ENCODE assay signal across 1 cellular context in genomic region chr16:678858-679807, GRCh38.
A peak's percentile ranks its signal among the peaks of the same experiment; 100 is the strongest.
TF ChIP-seq lines count a peak whose summit lies in the region.

No MANE protein-coding gene starts in this region.

TF ChIP-seq in K562, 482 proteins besides CTCF, POLR2A, EP300 and RAD21 (continued from another document and continues in another):
- TF ChIP-seq ZNF609 (CRISPR knock-in tag; IDR thresholded peaks at IDR 0.05; ENCODE audit: borderline replicate concordance) (no peak), L3MBTL2 (IDR thresholded peaks at IDR 0.05) (peak; percentile 33; the same call in 1 of the 2 replicates), CEBPB (tag; IDR thresholded peaks at IDR 0.05) (no peak), CREM (IDR thresholded peaks at IDR 0.05; ENCODE audit: low read depth) (no peak), ELF2 (CRISPR knock-in tag; IDR thresholded peaks at IDR 0.05) (no peak), CHD2 (IDR thresholded peaks at IDR 0.05; ENCODE audit: low read depth, low read length) (no peak), MYBL2 (IDR thresholded peaks at IDR 0.05; ENCODE audit: low read depth) (no peak), MYBL2 (CRISPR knock-in tag; IDR thresholded peaks at IDR 0.05; ENCODE audit: borderline replicate concordance) (no peak), JUN (IDR thresholded peaks at IDR 0.05; ENCODE audit: borderline replicate concordance, low read depth, low read length) (peak; percentile 15; the same call in 1 of the 2 replicates), JUN (CRISPR knock-in tag; IDR thresholded peaks at IDR 0.05; ENCODE audit: borderline replicate concordance) (no peak), ZNF23 (CRISPR knock-in tag; IDR thresholded peaks at IDR 0.05) (no peak), E2F5 (CRISPR knock-in tag; IDR thresholded peaks at IDR 0.05) (no peak), HNRNPK (IDR thresholded peaks at IDR 0.05; ENCODE audit: low read depth, low read length, poor library complexity, severe bottlenecking) (no peak), CREB3L1 (IDR thresholded peaks at IDR 0.05; ENCODE audit: borderline replicate concordance, low read depth) (no peak; the same call in 1 of the 2 replicates), DLX4 (CRISPR knock-in tag; IDR thresholded peaks at IDR 0.05) (no peak), RBBP5 (IDR thresholded peaks at IDR 0.05; ENCODE audit: borderline replicate concordance, insufficient read depth, low read length, poor library complexity, severe bottlenecking) (no peak), MECOM (CRISPR knock-in tag; IDR thresholded peaks at IDR 0.05) (no peak), ZFP36 (IDR thresholded peaks at IDR 0.05; ENCODE audit: low read depth, low read length, partially characterized antibody) (no peak), BRF1 (IDR thresholded peaks at IDR 0.05; ENCODE audit: borderline replicate concordance, extremely low read depth, insufficient read length) (no peak), KLF1 (tag; IDR thresholded peaks at IDR 0.05) (no peak), MAX (CRISPR knock-in tag; IDR thresholded peaks at IDR 0.05) (no peak), RCOR1 (IDR thresholded peaks at IDR 0.05; ENCODE audit: borderline replicate concordance in 1 of 2, low read depth in 2 of 2, low read length in 2 of 2) (no peak), HNRNPUL1 (IDR thresholded peaks at IDR 0.05; ENCODE audit: low read length) (no peak), SNAPC5 (CRISPR knock-in tag; IDR thresholded peaks at IDR 0.05) (no peak), MAFF (IDR thresholded peaks at IDR 0.05; ENCODE audit: low read length) (no peak), ZBTB26 (CRISPR knock-in tag; IDR thresholded peaks at IDR 0.05) (no peak), ZNF444 (CRISPR knock-in tag; IDR thresholded peaks at IDR 0.05) (no peak), POLR2AphosphoS5 (IDR thresholded peaks at IDR 0.05; ENCODE audit: control insufficient read depth, insufficient read depth, low read depth, low read length) (peak; percentile 37; the same call in 1 of the 2 replicates), ZNF436 (CRISPR knock-in tag; IDR thresholded peaks at IDR 0.05) (no peak), ZNF592 (IDR thresholded peaks at IDR 0.05) (no peak), CHD1 (IDR thresholded peaks at IDR 0.05; ENCODE audit: low read length) (peak; percentile 92), ZSCAN32 (CRISPR knock-in tag; IDR thresholded peaks at IDR 0.05) (no peak), BACH1 (tag; IDR thresholded peaks at IDR 0.05) (no peak), ZBTB7A (IDR thresholded peaks at IDR 0.05; ENCODE audit: borderline replicate concordance, control insufficient read depth, low read depth, low read length) (peak; percentile 80; the same call in 1 of the 2 replicates), ZZZ3 (IDR thresholded peaks at IDR 0.05) (no peak), E2F6 (IDR thresholded peaks at IDR 0.05; ENCODE audit: borderline replicate concordance in 1 of 2, extremely low read depth in 1 of 2, insufficient read depth in 1 of 2, insufficient read length in 1 of 2, low read depth in 1 of 2, low read length in 1 of 2, poor library complexity in 1 of 2, severe bottlenecking in 1 of 2) (peak; percentile 27 to 56), RBM14 (IDR thresholded peaks at IDR 0.05; ENCODE audit: borderline replicate concordance, insufficient read depth, low read depth, low read length) (no peak), NFIC (IDR thresholded peaks at IDR 0.05) (no peak; the same call in 1 of the 2 replicates), TEAD2 (tag; IDR thresholded peaks at IDR 0.05) (no peak), ESRRB (CRISPR knock-in tag; IDR thresholded peaks at IDR 0.05; ENCODE audit: borderline replicate concordance) (no peak), PBX2 (CRISPR knock-in tag; IDR thresholded peaks at IDR 0.05; ENCODE audit: low read depth) (no peak), PBX2 (tag; conservative IDR thresholded peaks at IDR 0.05; ENCODE audit: low read depth) (no peak), NBN (IDR thresholded peaks at IDR 0.05; ENCODE audit: low read depth) (no peak), ZC3H4 (CRISPR knock-in tag; IDR thresholded peaks at IDR 0.05; ENCODE audit: borderline replicate concordance) (no peak), RBFOX2 (IDR thresholded peaks at IDR 0.05; ENCODE audit: low read depth, low read length) (peak; percentile 65), JUND (IDR thresholded peaks at IDR 0.05; ENCODE audit: borderline replicate concordance, low read depth, low read length) (no peak), JUND (tag; IDR thresholded peaks at IDR 0.05; ENCODE audit: borderline replicate concordance, low read depth, low read length) (no peak), SP2 (IDR thresholded peaks at IDR 0.05; ENCODE audit: extremely low read depth, low read depth, low read length, poor library complexity, severe bottlenecking) (no peak), ZNF347 (CRISPR knock-in tag; IDR thresholded peaks at IDR 0.05; ENCODE audit: low read depth) (no peak)
